In the genomic region with DNA sequence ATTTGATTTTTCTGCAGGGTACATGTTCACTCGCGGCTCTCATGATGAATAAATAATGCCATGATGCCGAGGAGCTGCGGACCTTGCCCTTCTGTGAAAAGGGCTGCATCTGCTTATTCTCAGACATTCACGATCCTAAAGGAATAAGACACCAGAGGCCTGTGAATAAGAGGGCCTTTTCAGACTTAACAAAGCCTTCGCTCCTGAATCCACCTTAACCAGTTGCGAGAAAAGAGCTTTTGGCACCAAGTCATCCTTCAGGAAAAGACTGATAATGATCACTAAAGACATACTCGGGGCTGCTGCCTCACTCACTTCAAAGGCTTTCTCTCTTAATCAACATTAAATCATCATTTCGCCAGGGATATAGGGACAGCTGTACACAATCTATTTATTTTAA, we compare ENCODE assay signal across 12 cellular contexts.
DNase-seq lines count a peak whose midpoint lies in the region; ATAC-seq, FAIRE-seq and TF ChIP-seq lines count a peak whose summit lies in the region.
"Had no signal": no experiment of that assay in that cellular context is flagged by ENCODE, and none has a peak within 500 bp of the region (broad histone marks: within the 10 kb centered on the region; RNA-seq: fewer than 3 reads in every experiment).

No MANE protein-coding gene starts in this region.

- TF ChIP-seq POLR2A in GM12891 (IDR thresholded peaks at IDR 0.05; ENCODE audit: low read depth, low read length): no peak

- no peak for FAIRE-seq in GM12891 (lab: Jason Lieb, UNC)
- FAIRE-seq: islet of Langerhans had no signal

- H3K4me3 ChIP-seq in skeletal muscle cell (ENCODE audit: low read depth, low read length): peak overlapping the region; percentile 36

- DNase-seq in SK-N-DZ (ENCODE audit: low spot score) (peak; percentile 100), left ventricle myocardium superior (no peak), skeletal muscle cell (ENCODE audit: low read depth) (no peak), left colon (no peak), GM12891 (ENCODE audit: insufficient read length, low spot score) (no peak)
- no peak for DNase-seq in activated CD4-positive, alpha-beta T cell treated with anti-CD3 and anti-CD28 coated beads for 1 hour
- DNase-seq: activated T-cell treated with anti-CD3 and anti-CD28 coated beads, Interleukin-2, amount 50 U/mL, for 48 hours; NCI-H2171; stimulated activated naive CD4-positive, alpha-beta T cell had no signal

- ATAC-seq in GM18502 (IDR thresholded peaks at IDR 0.05; ENCODE audit: poor library complexity, unreplicated experiment) (peak; percentile 26), left ventricle myocardium superior (peak; percentile 18), left colon (no peak), GM19452 (IDR thresholded peaks at IDR 0.05; ENCODE audit: unreplicated experiment) (no peak)

- intact Hi-C loops in left ventricle myocardium superior (cut with micrococcal nuclease) (no loop called here), left colon (cut with DNase I, micrococcal nuclease) (no loop called here)

TF ChIP-seq in GM12891, 5 proteins besides CTCF, POLR2A, EP300 and RAD21:
- TF ChIP-seq POLR2AphosphoS5 (IDR thresholded peaks at IDR 0.05; ENCODE audit: low read depth, low read length) (no peak), TAF1 (IDR thresholded peaks at IDR 0.05; ENCODE audit: low read depth, low read length) (no peak)

Comparison
In these comparisons a context has a peak if more than half of its experiments do, and no peak if none do; other contexts are left out.
1. ATAC-seq: peak in GM18502 (single experiment) and left ventricle myocardium superior (single experiment); none in left colon (single experiment) and GM19452 (single experiment).